Comparison of ENCODE assay signal across 1 cellular context in the genomic region with DNA sequence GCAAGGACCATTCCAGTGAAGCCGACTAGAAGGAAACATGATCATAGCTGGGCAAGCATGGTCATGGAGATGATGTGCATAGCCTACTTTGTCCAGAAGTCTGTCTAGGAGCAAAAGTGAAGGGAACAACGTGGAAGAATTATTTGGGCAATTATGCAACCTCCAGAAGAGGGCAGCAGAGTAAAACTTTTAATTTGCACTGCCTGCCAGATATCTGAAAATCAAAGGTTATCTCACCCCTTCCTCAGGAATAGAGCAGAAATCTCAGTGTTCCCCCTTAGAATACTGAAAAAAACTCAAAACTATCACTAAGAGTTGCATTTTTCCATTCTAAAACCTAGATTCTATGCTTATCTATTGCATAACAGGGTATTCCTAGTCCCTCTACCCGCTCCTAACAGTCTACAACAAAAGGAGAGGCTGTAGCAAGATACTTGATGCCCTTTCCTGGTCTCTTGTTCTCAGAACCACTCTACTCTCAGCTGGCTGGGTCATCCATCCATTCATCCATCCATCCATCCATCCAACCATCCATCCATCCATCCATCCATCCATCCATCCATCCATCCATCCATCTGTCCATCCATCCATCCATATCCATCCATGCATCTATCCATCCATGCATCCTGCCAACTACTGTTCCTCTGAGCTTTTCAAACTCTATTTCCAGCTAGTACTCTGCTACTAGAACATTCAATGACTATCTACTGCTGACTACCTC.
TF ChIP-seq lines count a peak whose summit lies in the region.

No MANE protein-coding gene starts in this region.

TF ChIP-seq in GM23338, 12 proteins besides CTCF, POLR2A, EP300 and RAD21 (continued from another document):
- TF ChIP-seq ETS1 (IDR thresholded peaks at IDR 0.05) (no peak), ZNF462 (CRISPR knock-in tag; IDR thresholded peaks at IDR 0.05) (no peak), ZNF114 (CRISPR knock-in tag; IDR thresholded peaks at IDR 0.05) (no peak), POLR2AphosphoS5 (IDR thresholded peaks at IDR 0.05; ENCODE audit: low read depth) (no peak), CREB1 (CRISPR knock-in tag; IDR thresholded peaks at IDR 0.05; ENCODE audit: low read depth) (no peak), ZNF331 (CRISPR knock-in tag; IDR thresholded peaks at IDR 0.05; ENCODE audit: low read depth) (no peak)
